13 cellular contexts compared by ENCODE assay signal in genomic region chr10:32417906-32418547, GRCh38. TPM values are rescaled to one million over a fixed set of nuclear protein-coding genes. Genes with fewer than 3 reads are reported as not detected.
DNase-seq lines count a peak whose midpoint lies in the region; ATAC-seq and TF ChIP-seq lines count a peak whose summit lies in the region.
"Had no signal": no experiment of that assay in that cellular context is flagged by ENCODE, and none has a peak within 500 bp of the region (broad histone marks: within the 10 kb centered on the region; RNA-seq: fewer than 3 reads in every experiment).

No MANE protein-coding gene starts in this region.

- H3K27ac ChIP-seq in osteoblast (ENCODE audit: low read depth, low read length), result no peak overlapping the region
- H3K27ac ChIP-seq: colonic mucosa had no signal

- no peaks in the 10 kb centered on the region for H4K20me1 ChIP-seq in osteoblast (ENCODE audit: insufficient read depth, low read length)

- no peak for TF ChIP-seq CTCF in osteoblast (IDR thresholded peaks at IDR 0.05; ENCODE audit: extremely low read depth, low read depth, low read length)

- peak overlapping the region; percentile 3 for H2AFZ ChIP-seq in osteoblast (ENCODE audit: low read length)

- no peaks in the 10 kb centered on the region for H3K79me2 ChIP-seq in osteoblast (ENCODE audit: insufficient read depth, low read length)

- ATAC-seq in GM21423 (IDR thresholded peaks at IDR 0.05; ENCODE audit: unreplicated experiment) (no peak), HG03196 (IDR thresholded peaks at IDR 0.05; ENCODE audit: unreplicated experiment) (no peak)

- peaks cover 19% of the 10 kb centered on the region for H3K4me1 ChIP-seq in osteoblast (ENCODE audit: insufficient read depth, low read length)
- H3K4me1 ChIP-seq: colonic mucosa had no signal

- H3K9me3 ChIP-seq in osteoblast (ENCODE audit: low read depth, low read length), result peaks cover 3% of the 10 kb centered on the region
- H3K9me3 ChIP-seq: colonic mucosa had no signal

- DNase-seq in AG08395 (ENCODE audit: low spot score) (peak; percentile 69), NCI-H446 treated with DMSO at 0.1 percent for 48 hours (lab: John Stamatoyannopoulos, UW) (peak; percentile 8), fibroblast of the conjunctiva (ENCODE audit: low read depth) (peak; percentile 84), osteoblast (ENCODE audit: insufficient read length, low spot score, missing footprints) (peak; percentile 68), NCI-H1436 (lab: John Stamatoyannopoulos, UW) (no peak), NCI-H2029 treated with DMSO at 0.1 percent for 48 hours (lab: John Stamatoyannopoulos, UW) (no peak)
- DNase-seq: activated T-cell treated with anti-CD3 and anti-CD28 coated beads for 4 hours, colonic mucosa, NCI-H1092 treated with DMSO at 0.1 percent for 48 hours, retina, T1000 had no signal

- no peak overlapping the region for H3K4me3 ChIP-seq in osteoblast (ENCODE audit: insufficient read depth, low read length)
- H3K4me3 ChIP-seq: colonic mucosa had no signal

- peak overlapping the region; percentile 9 for H3K4me2 ChIP-seq in osteoblast (ENCODE audit: insufficient read depth, low read length)

- no peaks in the 10 kb centered on the region for H3K36me3 ChIP-seq in osteoblast (ENCODE audit: insufficient read depth, low read length)
- H3K36me3 ChIP-seq: colonic mucosa had no signal

- no peaks in the 10 kb centered on the region for H3K27me3 ChIP-seq in osteoblast (ENCODE audit: insufficient read depth, low read length)
- H3K27me3 ChIP-seq: colonic mucosa had no signal

RNA-seq across cellular contexts. Expression of gene CCDC7, which starts 27.9 kb away (rescaled TPM):
- 22.4 and 25.6 TPM in 2 replicates for total RNA-seq in osteoblast

Comparison
In these comparisons a context has a peak if more than half of its experiments do, and no peak if none do; other contexts are left out.
1. DNase-seq: peak in AG08395 (single experiment), NCI-H446 treated with DMSO at 0.1 percent for 48 hours (single experiment), fibroblast of the conjunctiva (single experiment) and osteoblast (single experiment); none in NCI-H1436 (single experiment) and NCI-H2029 treated with DMSO at 0.1 percent for 48 hours (single experiment).